ENCODE assay signal across 9 cellular contexts in the genomic region with DNA sequence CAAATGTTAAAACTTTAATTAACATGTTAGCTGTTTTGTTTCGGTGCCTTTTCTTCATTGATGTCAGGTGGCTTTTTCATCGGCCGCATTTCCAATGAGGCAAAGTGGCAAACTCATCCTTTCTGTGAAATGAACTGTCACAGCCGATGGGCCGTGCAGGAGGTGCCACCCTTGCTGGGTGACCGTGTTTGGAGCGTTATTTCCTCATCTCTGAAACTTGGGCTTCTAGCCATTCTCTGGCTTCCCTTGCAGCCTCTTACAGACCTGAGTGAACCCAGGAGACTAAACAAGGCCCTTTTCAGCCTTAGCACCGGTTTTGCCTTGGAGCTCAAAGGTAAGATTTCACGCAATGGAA. TPM values are rescaled to one million over a fixed set of nuclear protein-coding genes. Genes with fewer than 3 reads are reported as not detected.
A peak's percentile ranks its signal among the peaks of the same experiment; 100 is the strongest.
DNase-seq lines count a peak whose midpoint lies in the region; ATAC-seq and TF ChIP-seq lines count a peak whose summit lies in the region.
"Had no signal": no experiment of that assay in that cellular context is flagged by ENCODE, and none has a peak within 500 bp of the region (broad histone marks: within the 10 kb centered on the region; RNA-seq: fewer than 3 reads in every experiment).

No MANE protein-coding gene starts in this region.

- no peaks in the 10 kb centered on the region for H3K36me3 ChIP-seq in CD4-positive, CD25-positive, alpha-beta regulatory T cell (ENCODE audit: control insufficient read depth, insufficient read depth, low read length)
- H3K36me3 ChIP-seq in MG63 (no peaks in the 10 kb centered on the region), esophagus muscularis mucosa (no peaks in the 10 kb centered on the region), neural progenitor cell (no peaks in the 10 kb centered on the region)

- no peak for TF ChIP-seq POLR2A in esophagus muscularis mucosa (IDR thresholded peaks at IDR 0.05; ENCODE audit: low read depth)

- no peak for DNase-seq in CD4-positive, CD25-positive, alpha-beta regulatory T cell
- no peak for DNase-seq in MG63
- no peak for DNase-seq in esophagus muscularis mucosa (ENCODE audit: extremely low spot score)
- DNase-seq in neural progenitor cell (ENCODE audit: low spot score) = peak; percentile 4
- DNase-seq in NOMO-1 treated with DMSO at 0.1 percent for 48 hours (lab: John Stamatoyannopoulos, UW; ENCODE audit: unreplicated experiment) = no peak
- no peak for DNase-seq in NCI-H1436 treated with DMSO at 0.1 percent for 48 hours (lab: John Stamatoyannopoulos, UW)
- no peak for DNase-seq in activated naive CD4-positive, alpha-beta T cell treated with anti-CD3 and anti-CD28 coated beads for 36 hours
- DNase-seq in NCI-H345 treated with DMSO at 0.1 percent for 48 hours (lab: John Stamatoyannopoulos, UW; ENCODE audit: unreplicated experiment) = no peak

- 57% methylated on average over 9 of the region's 9 CpGs for WGBS in esophagus muscularis mucosa

- no peaks in the 10 kb centered on the region for H3K79me2 ChIP-seq in neural progenitor cell (ENCODE audit: low read depth)

- no peak for TF ChIP-seq EP300 in esophagus muscularis mucosa (IDR thresholded peaks at IDR 0.05)

- H3K4me3 ChIP-seq in CD4-positive, CD25-positive, alpha-beta regulatory T cell (ENCODE audit: low read depth, low read length) = peak overlapping the region; percentile 54
- peak overlapping the region; percentile 4 for H3K4me3 ChIP-seq in MG63
- peak overlapping the region; percentile 29 to 35 (median 34) for H3K4me3 ChIP-seq in esophagus muscularis mucosa
- peak overlapping the region; percentile 20 for H3K4me3 ChIP-seq in neural progenitor cell

- H3K4me2 ChIP-seq in neural progenitor cell = peak overlapping the region; percentile 56

- H3K4me3 Mint-ChIP-seq in CD4-positive, CD25-positive, alpha-beta regulatory T cell = peak overlapping the region in 2 of 4 donors; percentile 54 to 59
- no peak overlapping the region for H3K4me3 Mint-ChIP-seq in neural progenitor cell
- H3K4me3 Mint-ChIP-seq in activated naive CD4-positive, alpha-beta T cell treated with anti-CD3 and anti-CD28 coated beads for 36 hours = no peak overlapping the region
- H3K4me3 Mint-ChIP-seq: stimulated activated naive CD8-positive, alpha-beta T cell treated with anti-CD3 and anti-CD28 coated beads, Interleukin-15, Interleukin-2, amounts not matched to agents 100 ng/mL and 50 ng/mL, for 24 hours had no signal

- no peak overlapping the region for H3K27ac Mint-ChIP-seq in CD4-positive, CD25-positive, alpha-beta regulatory T cell
- no peak overlapping the region for H3K27ac Mint-ChIP-seq in neural progenitor cell
- no peak overlapping the region for H3K27ac Mint-ChIP-seq in activated naive CD4-positive, alpha-beta T cell treated with anti-CD3 and anti-CD28 coated beads for 36 hours
- H3K27ac Mint-ChIP-seq: stimulated activated naive CD8-positive, alpha-beta T cell treated with anti-CD3 and anti-CD28 coated beads, Interleukin-15, Interleukin-2, amounts not matched to agents 100 ng/mL and 50 ng/mL, for 24 hours had no signal

- H3K36me3 Mint-ChIP-seq in CD4-positive, CD25-positive, alpha-beta regulatory T cell = no peaks in the 10 kb centered on the region
- H3K36me3 Mint-ChIP-seq in neural progenitor cell = no peaks in the 10 kb centered on the region
- H3K36me3 Mint-ChIP-seq in activated naive CD4-positive, alpha-beta T cell treated with anti-CD3 and anti-CD28 coated beads for 36 hours (ENCODE audit: low read depth) = no peaks in the 10 kb centered on the region

- H3K9me3 ChIP-seq in CD4-positive, CD25-positive, alpha-beta regulatory T cell (ENCODE audit: control insufficient read depth in 2 of 2, low read length in 2 of 2) = no peaks in the 10 kb centered on the region
- H3K9me3 ChIP-seq in MG63 (no peaks in the 10 kb centered on the region), esophagus muscularis mucosa (no peaks in the 10 kb centered on the region), neural progenitor cell (ENCODE audit: low read depth) (no peaks in the 10 kb centered on the region)

- no peak overlapping the region for H3K9ac ChIP-seq in neural progenitor cell

- no peaks in the 10 kb centered on the region for H3K9me3 Mint-ChIP-seq in CD4-positive, CD25-positive, alpha-beta regulatory T cell
- no peaks in the 10 kb centered on the region for H3K9me3 Mint-ChIP-seq in neural progenitor cell
- no peaks in the 10 kb centered on the region for H3K9me3 Mint-ChIP-seq in activated naive CD4-positive, alpha-beta T cell treated with anti-CD3 and anti-CD28 coated beads for 36 hours
- H3K9me3 Mint-ChIP-seq: stimulated activated naive CD8-positive, alpha-beta T cell treated with anti-CD3 and anti-CD28 coated beads, Interleukin-15, Interleukin-2, amounts not matched to agents 100 ng/mL and 50 ng/mL, for 24 hours had no signal

- H3K27ac ChIP-seq in CD4-positive, CD25-positive, alpha-beta regulatory T cell (ENCODE audit: insufficient read depth, low read length, poor library complexity, severe bottlenecking) = no peak overlapping the region
- H3K27ac ChIP-seq in esophagus muscularis mucosa (replicated peaks in 1 of 4) (no peak overlapping the region), neural progenitor cell (no peak overlapping the region)

- peak overlapping the region; percentile 95 for H2AFZ ChIP-seq in neural progenitor cell (replicated peaks)

- H4K20me1 ChIP-seq in neural progenitor cell (ENCODE audit: low read depth) = no peaks in the 10 kb centered on the region

- CTCF ChIA-PET in activated naive CD4-positive, alpha-beta T cell treated with anti-CD3 and anti-CD28 coated beads for 36 hours (lab: Charles Lee) = interaction anchor here (0.5 to 5.3 kb wide), 38 partner anchors 8 to 427 kb away, joined by 3 to 130 read pairs (median 3); partner anchors contain the start of genes GINS3 and NDRG4

- intact Hi-C loops in esophagus muscularis mucosa (cut with DNase I) = loop anchor here (5.0 kb wide), 1 partner anchor 325 kb away; no protein-coding TSS in a partner anchor
- intact Hi-C loops in activated naive CD4-positive, alpha-beta T cell treated with anti-CD3 and anti-CD28 coated beads for 36 hours (cut with micrococcal nuclease) = loop anchor here (2.0 kb wide), 1 partner anchor 56 kb away; the partner anchor contains the start of gene GINS3

- H3K27me3 ChIP-seq in CD4-positive, CD25-positive, alpha-beta regulatory T cell (ENCODE audit: control insufficient read depth, insufficient read depth, low read length) = no peaks in the 10 kb centered on the region
- H3K27me3 ChIP-seq in MG63 (no peaks in the 10 kb centered on the region), esophagus muscularis mucosa (peaks cover 0 to 3% (median 0%) of the 10 kb centered on the region in 4 donors), neural progenitor cell (no peaks in the 10 kb centered on the region)

- TF ChIP-seq CTCF in esophagus muscularis mucosa (IDR thresholded peaks at IDR 0.05) (no peak), neural progenitor cell (IDR thresholded peaks at IDR 0.05) (no peak)

- ATAC-seq in CD4-positive, CD25-positive, alpha-beta regulatory T cell (ENCODE audit: low read depth in 2 of 2) = no peak

- peaks cover 7% of the 10 kb centered on the region for H3F3A ChIP-seq in neural progenitor cell (ENCODE audit: low read depth)

- peaks cover 16% of the 10 kb centered on the region for H3K27me3 Mint-ChIP-seq in CD4-positive, CD25-positive, alpha-beta regulatory T cell
- peaks cover 6% of the 10 kb centered on the region for H3K27me3 Mint-ChIP-seq in neural progenitor cell (ENCODE audit: insufficient read depth, low read depth)
- H3K27me3 Mint-ChIP-seq in activated naive CD4-positive, alpha-beta T cell treated with anti-CD3 and anti-CD28 coated beads for 36 hours (ENCODE audit: low read depth) = peaks cover 2% of the 10 kb centered on the region

- H3K4me1 Mint-ChIP-seq in CD4-positive, CD25-positive, alpha-beta regulatory T cell = peaks cover 0 to 7% (median 2%) of the 10 kb centered on the region in 4 donors
- peaks cover 17% of the 10 kb centered on the region for H3K4me1 Mint-ChIP-seq in neural progenitor cell
- peaks cover 6% of the 10 kb centered on the region for H3K4me1 Mint-ChIP-seq in activated naive CD4-positive, alpha-beta T cell treated with anti-CD3 and anti-CD28 coated beads for 36 hours (ENCODE audit: low read depth)

- H3K4me1 ChIP-seq in CD4-positive, CD25-positive, alpha-beta regulatory T cell (ENCODE audit: control insufficient read depth, insufficient read depth, low read length, poor library complexity, severe bottlenecking) = no peaks in the 10 kb centered on the region
- H3K4me1 ChIP-seq in esophagus muscularis mucosa (peaks cover 6 to 17% (median 12%) of the 10 kb centered on the region in 4 donors), neural progenitor cell (peaks cover 3% of the 10 kb centered on the region)

RNA-seq across cellular contexts. Expression of gene PRSS54, which starts 42.2 kb away (rescaled TPM):
- not detected for total RNA-seq in CD4-positive, CD25-positive, alpha-beta regulatory T cell
- polyA plus RNA-seq in CD4-positive, CD25-positive, alpha-beta regulatory T cell = not detected
- not detected in 2 replicates for total RNA-seq in MG63 (2014; rRNA removed; shearing (Covaris generic); ENCODE audit: low replicate concordance)
- total RNA-seq in esophagus muscularis mucosa = not detected
- not detected in 2 replicates for total RNA-seq in neural progenitor cell (ENCODE audit: low replicate concordance)
- not detected for total RNA-seq in activated naive CD4-positive, alpha-beta T cell treated with anti-CD3 and anti-CD28 coated beads for 36 hours

RNA-seq across cellular contexts. Expression of gene GINS3, which starts 55.2 kb away (rescaled TPM):
- total RNA-seq in CD4-positive, CD25-positive, alpha-beta regulatory T cell = 0.86 TPM
- 1 to 10 TPM; 1.9 to 3.1 (median 2.6) TPM for polyA plus RNA-seq in CD4-positive, CD25-positive, alpha-beta regulatory T cell
- total RNA-seq in MG63 (2014; rRNA removed; shearing (Covaris generic); ENCODE audit: low replicate concordance) = 20.7 and 24.3 TPM in 2 replicates
- total RNA-seq in esophagus muscularis mucosa = 1 to 10 TPM; 1.2 to 2.0 (median 1.8) TPM
- 11.4 and 13.4 TPM in 2 replicates for total RNA-seq in neural progenitor cell (ENCODE audit: low replicate concordance)
- total RNA-seq in activated naive CD4-positive, alpha-beta T cell treated with anti-CD3 and anti-CD28 coated beads for 36 hours = 10 to 100 TPM; 19.2 to 20.3 TPM

Comparison
In these comparisons a context has a peak if more than half of its experiments do, and no peak if none do; other contexts are left out.
1. H3K4me3 ChIP-seq: peak in every context shown above with its lines; median percentile 54 in CD4-positive, CD25-positive, alpha-beta regulatory T cell; 34 in esophagus muscularis mucosa; 20 in neural progenitor cell; 4 in MG63.